ENCODE assay signal across 8 cellular contexts in the genomic region with DNA sequence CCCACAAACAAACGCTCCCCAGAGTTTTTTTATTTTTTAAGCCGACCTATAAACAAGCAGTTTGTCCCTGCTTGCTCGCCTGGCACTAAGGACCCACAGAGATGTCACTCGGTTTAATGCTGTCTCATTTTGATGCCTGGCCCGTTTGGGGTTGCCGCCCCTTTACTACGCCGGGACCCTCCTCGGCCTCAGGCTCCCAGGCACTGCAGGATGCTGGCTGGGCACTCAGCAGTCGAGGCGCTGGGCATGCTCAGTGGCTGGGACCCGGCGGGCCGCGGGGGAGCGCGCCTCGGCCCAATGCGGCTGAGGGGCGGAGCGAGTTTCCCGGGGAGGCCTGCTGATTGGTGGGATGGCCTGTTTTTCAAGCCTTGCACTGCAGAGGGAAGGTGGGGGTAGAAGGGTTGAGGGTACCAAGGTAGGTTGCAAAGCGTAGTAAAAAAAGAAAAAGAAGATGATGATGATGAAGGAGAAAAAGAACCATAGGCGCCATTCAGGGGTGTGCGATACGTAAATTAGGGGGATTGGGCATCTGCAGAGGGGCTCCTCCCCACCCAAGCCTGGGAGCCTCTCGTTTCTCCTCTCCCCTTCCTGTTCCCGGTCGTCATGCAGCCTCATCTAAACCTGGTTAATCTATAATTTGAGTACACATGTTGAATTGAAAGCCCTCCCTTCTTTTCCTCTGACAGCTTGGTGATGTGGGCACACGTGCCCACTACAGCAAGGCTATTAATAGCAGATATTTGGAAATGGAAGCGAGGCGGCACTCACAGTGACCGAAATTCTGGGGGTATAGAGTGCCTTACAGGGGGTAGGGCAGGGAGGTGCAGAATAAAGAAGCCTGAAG. TPM values are rescaled to one million over a fixed set of nuclear protein-coding genes. Genes with fewer than 3 reads are reported as not detected.
DNase-seq lines count a peak whose midpoint lies in the region; ATAC-seq and TF ChIP-seq lines count a peak whose summit lies in the region.

No MANE protein-coding gene starts in this region.

- POLR2A ChIA-PET in AG04450 (lab: Yijun Ruan, JAX), result interaction anchor here (1.3 kb wide), 1 partner anchor 184 kb away, joined by 6 read pairs; no protein-coding TSS in a partner anchor

- no peak for DNase-seq in AG04450 (ENCODE audit: low read depth, low spot score)
- peak; percentile 90 for DNase-seq in NCI-H748 (lab: John Stamatoyannopoulos, UW; ENCODE audit: unreplicated experiment)
- peak; percentile 83 for DNase-seq in activated T-cell treated with anti-CD3 and anti-CD28 coated beads for 48 hours (ENCODE audit: low read depth)
- peak; percentile 85 to 87 for DNase-seq in erythroblast (lab: John Stamatoyannopoulos, UW)
- DNase-seq in stimulated activated naive CD4-positive, alpha-beta T cell (lab: John Stamatoyannopoulos, UW), result peak; percentile 48 to 68 (median 58)

- H3K27ac ChIP-seq in AG04450 (ENCODE audit: low read depth, low read length), result peak overlapping the region; percentile 85

- TF ChIP-seq CTCF in AG04450 (IDR thresholded peaks at IDR 0.05; ENCODE audit: low read depth, low read length), result no peak

- CTCF ChIA-PET in AG04450 (lab: Charles Lee), result interaction anchor here (0.6 to 7.2 kb wide), 27 partner anchors 14 to 1140 kb away, joined by 3 to 105 read pairs (median 4); no protein-coding TSS in a partner anchor

- ATAC-seq in GM18909 (IDR thresholded peaks at IDR 0.05; ENCODE audit: poor library complexity, unreplicated experiment), result peak; percentile 87
- ATAC-seq in HG03139 (IDR thresholded peaks at IDR 0.05; ENCODE audit: unreplicated experiment), result peak; percentile 79

- peaks cover 11% of the 10 kb centered on the region; the same call in 1 of the 2 replicates for H3K9me3 ChIP-seq in AG04450 (ENCODE audit: control insufficient read depth, insufficient read depth, low read length)
- H3K9me3 ChIP-seq in mucosa of stomach (ENCODE audit: control insufficient read depth, low read length), result no peaks in the 10 kb centered on the region

- peak overlapping the region; percentile 88 for H3K9ac ChIP-seq in mucosa of stomach (ENCODE audit: low read length)

- peak overlapping the region; percentile 91 for H3K4me3 ChIP-seq in AG04450 (ENCODE audit: low read depth, low read length)
- H3K4me3 ChIP-seq in mucosa of stomach (ENCODE audit: low read length), result peak overlapping the region; percentile 76

- H3K27me3 ChIP-seq in AG04450 (ENCODE audit: control insufficient read depth, insufficient read depth, low read length) (no peaks in the 10 kb centered on the region), mucosa of stomach (ENCODE audit: control insufficient read depth, insufficient read depth, low read length) (no peaks in the 10 kb centered on the region)

- TF ChIP-seq POLR2A in erythroblast (IDR thresholded peaks at IDR 0.05; ENCODE audit: low read length), result no peak

- H3K36me3 ChIP-seq in mucosa of stomach (ENCODE audit: control insufficient read depth, insufficient read depth, low read length), result no peaks in the 10 kb centered on the region

- H3K4me1 ChIP-seq in mucosa of stomach (ENCODE audit: control insufficient read depth, insufficient read depth, low read length), result peaks cover 28% of the 10 kb centered on the region

RNA-seq across cellular contexts. Expression of a gene that starts 1.5 kb away (rescaled TPM):
- 32.9 and 36.6 TPM in 2 replicates for polyA plus RNA-seq in AG04450 (2011; rRNA removed)
- polyA minus RNA-seq in AG04450 (2011; rRNA and poly(A)+ RNA removed), result 68.0 and 68.9 TPM in 2 replicates

RNA-seq across cellular contexts. Expression of a gene that starts 34.7 kb away (rescaled TPM):
- polyA plus RNA-seq in AG04450 (2011; rRNA removed), result 39.4 and 48.7 TPM in 2 replicates
- 49.6 and 75.9 TPM in 2 replicates for polyA minus RNA-seq in AG04450 (2011; rRNA and poly(A)+ RNA removed)
